ENCODE assay signal across 16 cellular contexts in the genomic region with DNA sequence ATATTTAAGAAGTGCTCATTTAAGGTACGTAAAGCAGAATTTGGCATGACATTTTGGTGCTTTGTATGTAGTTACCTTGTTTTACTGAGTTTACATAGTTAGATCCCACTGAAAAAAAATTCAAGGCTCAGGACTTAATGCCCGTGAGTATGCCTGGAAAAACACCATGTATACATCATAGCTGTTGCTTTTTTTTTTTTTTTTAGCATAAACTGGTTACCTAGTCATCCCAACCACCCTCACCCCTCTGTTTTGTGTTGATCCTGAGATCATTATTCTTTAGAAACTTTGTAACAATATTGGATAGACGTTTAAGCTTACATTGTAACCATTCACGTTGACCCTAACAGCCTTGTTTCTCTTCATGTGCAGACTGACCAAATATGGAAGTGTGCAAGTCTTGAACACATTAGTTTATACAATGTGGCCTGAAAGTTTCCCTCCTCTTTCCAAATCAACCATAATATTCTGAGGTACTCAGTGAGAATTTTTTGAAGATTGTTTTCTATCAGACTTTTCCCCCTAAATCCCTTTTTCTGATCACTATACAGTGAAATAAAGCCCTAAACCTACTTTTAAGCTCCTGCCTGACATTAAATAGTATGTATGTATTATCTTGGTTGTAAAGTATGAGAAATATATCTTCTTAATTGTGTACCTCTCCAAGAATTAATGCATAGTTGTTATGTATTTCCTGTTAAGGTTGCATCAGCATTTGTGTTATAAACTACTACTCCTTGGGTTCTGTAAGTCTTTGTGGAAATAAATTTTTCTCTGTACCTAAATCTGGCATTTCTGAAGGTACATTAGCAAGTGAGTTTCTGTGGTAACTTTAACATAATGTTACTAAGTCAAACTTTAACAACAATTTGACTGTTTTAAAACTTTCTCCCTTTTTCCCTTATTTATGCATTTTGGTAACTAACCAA. TPM values are rescaled to one million over a fixed set of nuclear protein-coding genes. Genes with fewer than 3 reads are reported as not detected.
DNase-seq lines count a peak whose midpoint lies in the region; ATAC-seq and TF ChIP-seq lines count a peak whose summit lies in the region.
"Had no signal": no experiment of that assay in that cellular context is flagged by ENCODE, and none has a peak within 500 bp of the region (broad histone marks: within the 10 kb centered on the region; RNA-seq: fewer than 3 reads in every experiment).

No MANE protein-coding gene starts in this region.

- H3K36me3 ChIP-seq in Panc1 (ENCODE audit: control insufficient read depth, insufficient read depth, low read length) (peaks cover 6% of the 10 kb centered on the region; the same call in 1 of the 2 replicates), esophagus squamous epithelium (peaks cover 0 to 6% (median 0%) of the 10 kb centered on the region in 3 donors), stomach smooth muscle (ENCODE audit: control insufficient read depth in 2 of 2, insufficient read depth in 2 of 2, low read length in 2 of 2) (no peaks in the 10 kb centered on the region), SJCRH30 (no peaks in the 10 kb centered on the region; the same call in 1 of the 2 replicates)

- in situ Hi-C loops in Panc1 (cut with HindIII; ENCODE audit: low pct_unique_long_range_greater_than_20kb, low sequenced_read_pairs), result no loop called here

- H3K27ac Mint-ChIP-seq in activated naive CD4-positive, alpha-beta T cell treated with anti-CD3 and anti-CD28 coated beads, Interleukin-2, amount 10 ng/mL, durations not matched to agents 7 days and 5 days, result peak overlapping the region; percentile 50
- H3K27ac Mint-ChIP-seq: CD8-positive, alpha-beta T cell had no signal

- POLR2A ChIA-PET in Panc1 (lab: Charles Lee), result no interaction called here

- no TSS peak for BruUV-seq in Panc1 (replicated peaks; lab: Mats Ljungman, UMichigan)

- no peak for ATAC-seq in Panc1
- ATAC-seq: CD8-positive, alpha-beta T cell; esophagus mucosa; left cardiac atrium had no signal

- CTCF ChIA-PET in activated naive CD4-positive, alpha-beta T cell treated with anti-CD3 and anti-CD28 coated beads, Interleukin-2, amount 10 ng/mL, durations not matched to agents 7 days and 5 days (lab: Charles Lee), result no interaction called here
- CTCF ChIA-PET in Panc1 (lab: Charles Lee), result no interaction called here

- no peak overlapping the region for H3K4me3 Mint-ChIP-seq in activated naive CD4-positive, alpha-beta T cell treated with anti-CD3 and anti-CD28 coated beads, Interleukin-2, amount 10 ng/mL, durations not matched to agents 7 days and 5 days
- H3K4me3 Mint-ChIP-seq: CD8-positive, alpha-beta T cell had no signal

- H3K27ac ChIP-seq in Panc1 (ENCODE audit: low read length), result peak overlapping the region; percentile 44; the same call in 1 of the 2 replicates
- peak overlapping the region in 3 of 4 donors; percentile 31 to 69 (median 52) for H3K27ac ChIP-seq in esophagus squamous epithelium
- H3K27ac ChIP-seq in stomach smooth muscle (ENCODE audit: low read length), result peak overlapping the region; percentile 25
- H3K27ac ChIP-seq in SJCRH30, result no peak overlapping the region

- H3K4me3 ChIP-seq in Panc1 (ENCODE audit: low read depth in 2 of 2, low read length in 2 of 2), result no peak overlapping the region
- no peak overlapping the region for H3K4me3 ChIP-seq in esophagus squamous epithelium
- H3K4me3 ChIP-seq in stomach smooth muscle (ENCODE audit: low read length in 2 of 2), result peak overlapping the region in 1 of 2 donors; percentile 16
- H3K4me3 ChIP-seq in SJCRH30, result no peak overlapping the region

- H3K9ac ChIP-seq in stomach smooth muscle (ENCODE audit: low read length in 2 of 2), result peak overlapping the region; percentile 0 to 44

- TF ChIP-seq CTCF in Panc1 (IDR thresholded peaks at IDR 0.05) (no peak), esophagus squamous epithelium (IDR thresholded peaks at IDR 0.05) (no peak)

- 56 to 68% methylated on average over 4 of the region's 4 CpGs for WGBS in esophagus squamous epithelium, 2 donors

- H3K27me3 Mint-ChIP-seq in activated naive CD4-positive, alpha-beta T cell treated with anti-CD3 and anti-CD28 coated beads, Interleukin-2, amount 10 ng/mL, durations not matched to agents 7 days and 5 days, result no peaks in the 10 kb centered on the region

- H3K27me3 ChIP-seq in Panc1 (ENCODE audit: control insufficient read depth, insufficient read depth, low read length), result no peaks in the 10 kb centered on the region
- H3K27me3 ChIP-seq in esophagus squamous epithelium, result no peaks in the 10 kb centered on the region
- no peaks in the 10 kb centered on the region for H3K27me3 ChIP-seq in stomach smooth muscle (ENCODE audit: control insufficient read depth in 1 of 2, insufficient read depth in 2 of 2, low read length in 2 of 2)
- H3K27me3 ChIP-seq in SJCRH30, result no peaks in the 10 kb centered on the region

- intact Hi-C loops in Panc1 (cut with micrococcal nuclease; ENCODE audit: unreplicated experiment), result no loop called here
- intact Hi-C loops in esophagus squamous epithelium (cut with DNase I), result no loop called here

- DNase-seq in activated naive CD4-positive, alpha-beta T cell treated with anti-CD3 and anti-CD28 coated beads, Interleukin-2, amount 10 ng/mL, durations not matched to agents 7 days and 5 days, result no peak
- DNase-seq in activated naive CD4-positive, alpha-beta T cell treated with anti-CD3 and anti-CD28 coated beads, Interleukin-2, amount 50 U/mL, for 16 hours, result no peak
- no peak for DNase-seq in Panc1 (ENCODE audit: low read depth, low spot score)
- DNase-seq in esophagus squamous epithelium (lab: John Stamatoyannopoulos, UW), result no peak
- no peak for DNase-seq in SJCRH30
- no peak for DNase-seq in activated CD4-positive, CD25-positive, alpha-beta regulatory T cell (lab: John Stamatoyannopoulos, UW)
- no peak for DNase-seq in activated CD4-positive, alpha-beta T cell treated with anti-CD3 and anti-CD28 coated beads for 4 hours
- DNase-seq: activated CD4-positive, CD25-positive, alpha-beta regulatory T cell treated with anti-CD3 and anti-CD28 coated beads, Interleukin-2, amount 50 U/mL, for 72 hours; aorta; CD8-positive, alpha-beta T cell; hippocampal formation; left cardiac atrium; NCI-H2081; NCI-H526 had no signal

- H3K9me3 ChIP-seq in Panc1 (ENCODE audit: control insufficient read depth, insufficient read depth, low read depth, low read length), result no peaks in the 10 kb centered on the region
- no peaks in the 10 kb centered on the region for H3K9me3 ChIP-seq in esophagus squamous epithelium
- no peaks in the 10 kb centered on the region for H3K9me3 ChIP-seq in stomach smooth muscle (ENCODE audit: control insufficient read depth in 2 of 2, low read length in 2 of 2)
- H3K9me3 ChIP-seq in SJCRH30 (replicated peaks), result no peaks in the 10 kb centered on the region

- H3K36me3 Mint-ChIP-seq in activated naive CD4-positive, alpha-beta T cell treated with anti-CD3 and anti-CD28 coated beads, Interleukin-2, amount 10 ng/mL, durations not matched to agents 7 days and 5 days, result peaks cover 13% of the 10 kb centered on the region

- H3K4me1 ChIP-seq in Panc1 (ENCODE audit: control insufficient read depth, insufficient read depth, low read length) (peaks cover 7% of the 10 kb centered on the region), esophagus squamous epithelium (peaks cover 12 to 93% (median 50%) of the 10 kb centered on the region in 3 donors), stomach smooth muscle (ENCODE audit: control insufficient read depth, insufficient read depth, low read length) (peaks cover 13% of the 10 kb centered on the region), SJCRH30 (peaks cover 3% of the 10 kb centered on the region; the same call in 1 of the 2 replicates)

- H3K4me1 Mint-ChIP-seq in activated naive CD4-positive, alpha-beta T cell treated with anti-CD3 and anti-CD28 coated beads, Interleukin-2, amount 10 ng/mL, durations not matched to agents 7 days and 5 days, result peaks cover 60% of the 10 kb centered on the region

- TF ChIP-seq POLR2A in esophagus squamous epithelium (IDR thresholded peaks at IDR 0.05), result no peak

- no peaks in the 10 kb centered on the region for H3K9me3 Mint-ChIP-seq in activated naive CD4-positive, alpha-beta T cell treated with anti-CD3 and anti-CD28 coated beads, Interleukin-2, amount 10 ng/mL, durations not matched to agents 7 days and 5 days
- H3K9me3 Mint-ChIP-seq: CD8-positive, alpha-beta T cell had no signal

RNA-seq across cellular contexts. Expression of gene RABGAP1, which starts 4.4 kb away (rescaled TPM):
- total RNA-seq in Panc1 (2021; ENCODE audit: unreplicated experiment) (41.4 TPM), esophagus squamous epithelium (10 to 100 TPM; 28.4 to 57.4 (median 33.6) TPM)
- polyA plus RNA-seq in Panc1 (2012; ENCODE audit: insufficient read length), result 18.0 TPM
- 52.9 and 57.4 TPM in 2 replicates for total RNA-seq in SJCRH30 (2014; rRNA removed; shearing (Covaris generic))

RNA-seq across cellular contexts. Expression of gene ZBTB26, which starts 13.9 kb away (rescaled TPM):
- total RNA-seq in Panc1 (2021; ENCODE audit: unreplicated experiment) (4.5 TPM), esophagus squamous epithelium (1 to 10 TPM; 1.7 to 6.5 (median 2.9) TPM)
- polyA plus RNA-seq in Panc1 (2012; ENCODE audit: insufficient read length), result 1.2 TPM
- total RNA-seq in SJCRH30 (2014; rRNA removed; shearing (Covaris generic)), result 10.0 and 12.4 TPM in 2 replicates

RNA-seq across cellular contexts. Expression of gene ZBTB6, which starts 32.1 kb away (rescaled TPM):
- total RNA-seq in Panc1 (2021; ENCODE audit: unreplicated experiment) (5.9 TPM), esophagus squamous epithelium (10 to 100 TPM in 1 of 4 donors, 1 to 10 TPM in 3; 4.0 to 11.3 (median 7.1) TPM)
- 1.9 TPM for polyA plus RNA-seq in Panc1 (2012; ENCODE audit: insufficient read length)
- 26.2 and 27.0 TPM in 2 replicates for total RNA-seq in SJCRH30 (2014; rRNA removed; shearing (Covaris generic))

RNA-seq across cellular contexts. Expression of gene RC3H2, which starts 40.1 kb away (rescaled TPM):
- 57.6 TPM for total RNA-seq in Panc1 (2021; ENCODE audit: unreplicated experiment)
- 16.1 TPM for polyA plus RNA-seq in Panc1 (2012; ENCODE audit: insufficient read length)
- total RNA-seq in esophagus squamous epithelium, result 10 to 100 TPM; 24.6 to 46.3 (median 30.2) TPM
- total RNA-seq in SJCRH30 (2014; rRNA removed; shearing (Covaris generic)), result 84.7 and 91.0 TPM in 2 replicates
